Comparison of ENCODE assay signal across 31 cellular contexts in genomic region chr12:41274643-41275042, GRCh38.
"Had no signal": no experiment of that assay in that cellular context is flagged by ENCODE, and none has a peak within 500 bp of the region (broad histone marks: within the 10 kb centered on the region; RNA-seq: fewer than 3 reads in every experiment).

No MANE protein-coding gene starts in this region.

- H3K4me1 Mint-ChIP-seq: activated CD4-positive, alpha-beta memory T cell treated with anti-CD3 and anti-CD28 coated beads, Interleukin-2, amount 10 ng/mL, durations not matched to agents 7 days and 5 days; activated CD8-positive, alpha-beta memory T cell treated with anti-CD3 and anti-CD28 coated beads, Interleukin-2, amount 10 ng/mL, durations not matched to agents 7 days and 5 days; activated naive CD8-positive, alpha-beta T cell treated with anti-CD3 and anti-CD28 coated beads for 36 hours had no signal

- ATAC-seq: activated CD8-positive, alpha-beta memory T cell treated with anti-CD3 and anti-CD28 coated beads, Interleukin-2, amount 10 ng/mL, durations not matched to agents 7 days and 5 days; K562; PC-3; Right ventricle myocardium inferior had no signal

- H3K4me3 Mint-ChIP-seq: activated CD4-positive, alpha-beta memory T cell treated with anti-CD3 and anti-CD28 coated beads, Interleukin-2, amount 10 ng/mL, durations not matched to agents 7 days and 5 days; activated CD8-positive, alpha-beta memory T cell treated with anti-CD3 and anti-CD28 coated beads, Interleukin-2, amount 10 ng/mL, durations not matched to agents 7 days and 5 days; activated naive CD8-positive, alpha-beta T cell treated with anti-CD3 and anti-CD28 coated beads for 36 hours had no signal

- H3K27me3 ChIP-seq: brain microvascular endothelial cell had no signal

- H3K9me3 Mint-ChIP-seq: activated CD4-positive, alpha-beta memory T cell treated with anti-CD3 and anti-CD28 coated beads, Interleukin-2, amount 10 ng/mL, durations not matched to agents 7 days and 5 days; activated naive CD8-positive, alpha-beta T cell treated with anti-CD3 and anti-CD28 coated beads for 36 hours had no signal

- DNase-seq: activated CD4-positive, alpha-beta memory T cell treated with anti-CD3 and anti-CD28 coated beads, Interleukin-2, amount 10 ng/mL, durations not matched to agents 7 days and 5 days; activated CD4-positive, alpha-beta T cell treated with anti-CD3 and anti-CD28 coated beads for 1 hour; activated CD4-positive, alpha-beta T cell treated with anti-CD3 and anti-CD28 coated beads for 48 hours; activated CD4-positive, CD25-positive, alpha-beta regulatory T cell; activated CD8-positive, alpha-beta memory T cell treated with anti-CD3 and anti-CD28 coated beads for 24 hours; activated CD8-positive, alpha-beta memory T cell treated with anti-CD3 and anti-CD28 coated beads, Interleukin-2, amount 10 ng/mL, durations not matched to agents 7 days and 5 days; activated CD8-positive, alpha-beta memory T cell treated with anti-CD3 and anti-CD28 coated beads, Interleukin-2, amount 50 U/mL, for 48 hours; activated effector memory CD4-positive, alpha-beta T cell treated with Interleukin-2 at 50 U/mL for 16 hours; activated naive CD4-positive, alpha-beta T cell treated with anti-CD3 and anti-CD28 coated beads, Interleukin-2, amount 50 U/mL, for 16 hours; activated naive CD8-positive, alpha-beta T cell treated with anti-CD3 and anti-CD28 coated beads for 36 hours; activated T-cell treated with anti-CD3 and anti-CD28 coated beads, Interleukin-2, amount 50 U/mL, for 48 hours; brain microvascular endothelial cell; central memory CD4-positive, alpha-beta T cell; NCI-H1105 treated with DMSO at 0.1 percent for 48 hours; NCI-H1436; NCI-H1694; NCI-H1930; NCI-H345; NCI-H524 treated with DMSO at 0.1 percent for 48 hours; NCI-H748 treated with DMSO at 0.1 percent for 48 hours; NK-92 treated with Interleukin-12 subunit alpha and Interleukin-12 subunit beta, amount 100 ng/mL, for 24 hours; PC-3; SIG-M5; SW 1271; T-helper 1 cell; T-helper 2 cell; T-helper 9 cell; WERI-Rb-1 had no signal

- H3K36me3 ChIP-seq: brain microvascular endothelial cell, WERI-Rb-1 had no signal

- H3K4me3 ChIP-seq: K562 had no signal

- H3K36me3 Mint-ChIP-seq: activated CD8-positive, alpha-beta memory T cell treated with anti-CD3 and anti-CD28 coated beads, Interleukin-2, amount 10 ng/mL, durations not matched to agents 7 days and 5 days; activated naive CD8-positive, alpha-beta T cell treated with anti-CD3 and anti-CD28 coated beads for 36 hours had no signal

- H3K27ac ChIP-seq: brain microvascular endothelial cell, RWPE1, WERI-Rb-1 had no signal

- H3K27ac Mint-ChIP-seq: activated CD4-positive, alpha-beta memory T cell treated with anti-CD3 and anti-CD28 coated beads, Interleukin-2, amount 10 ng/mL, durations not matched to agents 7 days and 5 days; activated CD8-positive, alpha-beta memory T cell treated with anti-CD3 and anti-CD28 coated beads, Interleukin-2, amount 10 ng/mL, durations not matched to agents 7 days and 5 days; activated naive CD8-positive, alpha-beta T cell treated with anti-CD3 and anti-CD28 coated beads for 36 hours had no signal

- H3K27me3 Mint-ChIP-seq: activated CD4-positive, alpha-beta memory T cell treated with anti-CD3 and anti-CD28 coated beads, Interleukin-2, amount 10 ng/mL, durations not matched to agents 7 days and 5 days had no signal
